26 cellular contexts compared by ENCODE assay signal in the genomic region with DNA sequence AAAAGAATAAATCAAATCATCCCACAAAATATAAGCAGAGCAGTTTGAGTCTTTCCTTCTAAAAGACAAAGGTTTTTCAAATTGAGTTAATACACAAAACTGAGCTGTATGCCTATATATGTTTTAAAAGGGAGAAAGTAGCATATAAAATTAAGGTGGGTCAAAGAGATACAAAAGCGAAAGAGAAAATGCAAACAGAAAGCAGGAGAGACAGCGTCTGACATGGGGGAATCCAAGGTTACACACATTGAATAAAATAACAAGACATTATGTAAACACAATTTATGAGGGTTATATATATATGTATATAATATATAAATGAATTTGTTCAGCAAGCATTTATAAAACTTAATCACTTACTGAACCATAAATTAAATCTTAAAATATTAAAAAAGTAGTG.
"Had no signal": no experiment of that assay in that cellular context is flagged by ENCODE, and none has a peak within 500 bp of the region (broad histone marks: within the 10 kb centered on the region; RNA-seq: fewer than 3 reads in every experiment).

No MANE protein-coding gene starts in this region.

- H3K4me3 Mint-ChIP-seq: activated CD8-positive, alpha-beta T cell treated with anti-CD3 and anti-CD28 coated beads for 36 hours; activated naive CD4-positive, alpha-beta T cell treated with anti-CD3 and anti-CD28 coated beads, Interleukin-2, amount 50 U/mL, for 24 hours; activated naive CD8-positive, alpha-beta T cell treated with anti-CD3 and anti-CD28 coated beads, Interleukin-2, amount 50 U/mL, for 24 hours; activated T-cell treated with anti-CD3 and anti-CD28 coated beads, Interleukin-2, amount 50 U/mL, for 4 hours; endodermal cell; immature natural killer cell; natural killer cell treated with Interleukin-12 subunit alpha and Interleukin-12 subunit beta and Interleukin-15 and Interleukin-18, amount 100 ng/mL, for 72 hours had no signal

- H3K36me3 ChIP-seq: heart left ventricle, spleen had no signal

- H3K4me1 ChIP-seq: heart left ventricle, testis had no signal

- H3K36me3 Mint-ChIP-seq: activated naive CD4-positive, alpha-beta T cell treated with anti-CD3 and anti-CD28 coated beads, Interleukin-2, amount 50 U/mL, for 24 hours; immature natural killer cell; natural killer cell treated with Interleukin-12 subunit alpha and Interleukin-12 subunit beta and Interleukin-15 and Interleukin-18, amount 100 ng/mL, for 72 hours had no signal

- H3K27me3 Mint-ChIP-seq: activated CD8-positive, alpha-beta T cell treated with anti-CD3 and anti-CD28 coated beads for 36 hours; activated naive CD4-positive, alpha-beta T cell treated with anti-CD3 and anti-CD28 coated beads, Interleukin-2, amount 50 U/mL, for 24 hours; activated naive CD8-positive, alpha-beta T cell treated with anti-CD3 and anti-CD28 coated beads, Interleukin-2, amount 50 U/mL, for 24 hours; natural killer cell treated with Interleukin-12 subunit alpha and Interleukin-12 subunit beta and Interleukin-15 and Interleukin-18, amount 100 ng/mL, for 72 hours had no signal

- H3K27ac ChIP-seq: heart left ventricle, spleen, testis had no signal

- H3K9me3 Mint-ChIP-seq: activated CD8-positive, alpha-beta T cell treated with anti-CD3 and anti-CD28 coated beads for 36 hours; activated naive CD4-positive, alpha-beta T cell treated with anti-CD3 and anti-CD28 coated beads, Interleukin-2, amount 50 U/mL, for 24 hours; activated naive CD8-positive, alpha-beta T cell treated with anti-CD3 and anti-CD28 coated beads, Interleukin-2, amount 50 U/mL, for 24 hours; activated T-cell treated with anti-CD3 and anti-CD28 coated beads, Interleukin-2, amount 50 U/mL, for 4 hours; activated T-helper 2 cell treated with anti-CD3 and anti-CD28 coated beads, Interferon-gamma antibody, Interleukin-2, Interleukin-4, amounts not matched to agents 10 μg/mL and 5 μg/mL and 100 μg/mL, durations not matched to agents 14 hours and 24 hours and 36 hours; endodermal cell had no signal

- FAIRE-seq: urothelium cell line had no signal

- DNase-seq: activated CD4-positive, alpha-beta T cell treated with anti-CD3 and anti-CD28 coated beads for 1 hour; activated CD4-positive, alpha-beta T cell treated with anti-CD3 and anti-CD28 coated beads, Interleukin-2, amount 50 U/mL, for 1 hour; activated CD8-positive, alpha-beta T cell treated with anti-CD3 and anti-CD28 coated beads for 36 hours; activated naive CD8-positive, alpha-beta T cell treated with anti-CD3 and anti-CD28 coated beads, Interleukin-2, amount 50 U/mL, for 24 hours; activated T-cell treated with anti-CD3 and anti-CD28 coated beads, Interleukin-2, amount 50 U/mL, for 4 hours; amygdala; central memory CD4-positive, alpha-beta T cell; endodermal cell; foreskin fibroblast; heart left ventricle; hypothalamus; immature natural killer cell; mesendoderm; posterior cingulate gyrus; right cardiac atrium; spleen; stimulated activated naive CD8-positive, alpha-beta T cell treated with anti-CD3 and anti-CD28 coated beads, Interleukin-15, Interleukin-2, amounts not matched to agents 100 U/mL and 50 U/mL, for 24 hours; testis; trophoblast cell had no signal

- H3K4me1 Mint-ChIP-seq: activated naive CD4-positive, alpha-beta T cell treated with anti-CD3 and anti-CD28 coated beads, Interleukin-2, amount 50 U/mL, for 24 hours; activated naive CD8-positive, alpha-beta T cell treated with anti-CD3 and anti-CD28 coated beads, Interleukin-2, amount 50 U/mL, for 24 hours; immature natural killer cell had no signal

- H3K4me3 ChIP-seq: heart left ventricle, lung, spleen, testis had no signal

- ATAC-seq: activated CD8-positive, alpha-beta T cell treated with anti-CD3 and anti-CD28 coated beads for 36 hours; activated naive CD8-positive, alpha-beta T cell treated with anti-CD3 and anti-CD28 coated beads, Interleukin-2, amount 50 U/mL, for 24 hours; activated T-cell treated with anti-CD3 and anti-CD28 coated beads, Interleukin-2, amount 50 U/mL, for 4 hours; esophagus mucosa; heart left ventricle; left lobe of liver; natural killer cell treated with Interleukin-12 subunit alpha and Interleukin-12 subunit beta and Interleukin-15 and Interleukin-18, amount 100 ng/mL, for 72 hours; right cardiac atrium; stimulated activated naive CD8-positive, alpha-beta T cell treated with anti-CD3 and anti-CD28 coated beads, Interleukin-15, Interleukin-2, amounts not matched to agents 100 U/mL and 50 U/mL, for 24 hours had no signal

- H3K27me3 ChIP-seq: heart left ventricle, spleen, testis had no signal

- H3K9me3 ChIP-seq: heart left ventricle, spleen, testis had no signal

- H3K27ac Mint-ChIP-seq: activated CD8-positive, alpha-beta T cell treated with anti-CD3 and anti-CD28 coated beads for 36 hours; activated naive CD4-positive, alpha-beta T cell treated with anti-CD3 and anti-CD28 coated beads, Interleukin-2, amount 50 U/mL, for 24 hours; activated naive CD8-positive, alpha-beta T cell treated with anti-CD3 and anti-CD28 coated beads, Interleukin-2, amount 50 U/mL, for 24 hours; activated T-helper 2 cell treated with anti-CD3 and anti-CD28 coated beads, Interferon-gamma antibody, Interleukin-2, Interleukin-4, amounts not matched to agents 10 μg/mL and 5 μg/mL and 100 μg/mL, durations not matched to agents 14 hours and 24 hours and 36 hours; endodermal cell; immature natural killer cell; natural killer cell treated with Interleukin-12 subunit alpha and Interleukin-12 subunit beta and Interleukin-15 and Interleukin-18, amount 100 ng/mL, for 72 hours had no signal
